8 cellular contexts compared by ENCODE assay signal in the genomic region with DNA sequence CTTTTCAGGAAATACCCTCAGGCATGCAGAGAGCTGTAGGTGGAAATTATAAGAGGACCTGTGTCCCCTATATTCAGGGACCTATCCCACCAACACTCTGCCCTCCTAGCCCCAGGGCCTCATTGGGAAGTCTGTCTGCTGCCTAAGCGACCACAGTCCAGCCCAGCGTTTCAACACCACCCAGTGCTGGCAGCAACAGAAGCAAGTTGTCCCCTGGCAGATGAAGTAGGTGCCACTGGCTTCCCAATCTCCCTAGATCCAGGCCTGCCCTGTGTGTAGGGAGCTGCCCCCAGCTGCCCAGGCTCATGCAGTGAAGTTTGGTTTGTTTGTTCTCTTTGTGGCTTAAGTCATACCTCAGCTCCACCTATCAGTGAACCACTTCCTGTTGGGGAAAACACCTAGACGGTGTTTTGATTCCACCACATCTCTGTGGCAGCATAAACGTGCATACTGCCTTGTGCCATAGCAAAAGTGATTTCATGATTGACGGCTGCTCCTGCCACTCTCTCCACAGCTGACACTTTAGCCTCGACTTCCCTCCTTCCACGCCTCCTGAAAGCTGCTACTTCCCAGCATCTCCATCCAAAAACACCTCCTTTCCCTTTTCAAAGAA. TPM values are rescaled to one million over a fixed set of nuclear protein-coding genes. Genes with fewer than 3 reads are reported as not detected.
DNase-seq lines count a peak whose midpoint lies in the region; ATAC-seq, FAIRE-seq and TF ChIP-seq lines count a peak whose summit lies in the region.

No MANE protein-coding gene starts in this region.

- no peak for TF ChIP-seq CTCF in endothelial cell of umbilical vein (IDR thresholded peaks at IDR 0.05; ENCODE audit: extremely low read depth in 1 of 2, insufficient read depth in 1 of 2, low read depth in 1 of 2, low read length in 2 of 2)

- no TSS peak for BruUV-seq in endothelial cell of umbilical vein (replicated peaks; lab: Mats Ljungman, UMichigan)

- no peaks in the 10 kb centered on the region for H3K9me1 ChIP-seq in endothelial cell of umbilical vein (replicated peaks; ENCODE audit: control insufficient read depth, extremely low read depth, insufficient read depth, low read length)

- no peaks in the 10 kb centered on the region for H3K79me2 ChIP-seq in endothelial cell of umbilical vein (ENCODE audit: control insufficient read depth, insufficient read depth, low read length)

- H3K9me3 ChIP-seq in endothelial cell of umbilical vein (replicated peaks; ENCODE audit: control insufficient read depth, insufficient read depth, low read length): no peaks in the 10 kb centered on the region

- POLR2A ChIA-PET in endothelial cell of umbilical vein (lab: Charles Lee): no interaction called here

- no peak for TF ChIP-seq POLR2A in endothelial cell of umbilical vein (IDR thresholded peaks at IDR 0.05; ENCODE audit: low read depth, low read length)

- no peak overlapping the region for H3K4me2 ChIP-seq in endothelial cell of umbilical vein (ENCODE audit: insufficient read depth, low read length)

- no peaks in the 10 kb centered on the region for H4K20me1 ChIP-seq in endothelial cell of umbilical vein (replicated peaks; ENCODE audit: control insufficient read depth, extremely low read depth, insufficient read depth, low read length)

- no peak overlapping the region for H3K4me3 ChIP-seq in endothelial cell of umbilical vein (replicated peaks in 1 of 3; ENCODE audit: insufficient read depth in 1 of 3, low read depth in 1 of 3, low read length in 3 of 3)

- dilution Hi-C loops in endothelial cell of umbilical vein (cut with MboI; ENCODE audit: extremely low pct_ligation_motif_present, low sequenced_read_pairs): no loop called here

- no peaks in the 10 kb centered on the region for H3K36me3 ChIP-seq in endothelial cell of umbilical vein (ENCODE audit: control insufficient read depth in 2 of 2, extremely low read depth in 1 of 2, insufficient read depth in 2 of 2, low read length in 2 of 2)

- no peaks in the 10 kb centered on the region for H3K27me3 ChIP-seq in endothelial cell of umbilical vein (ENCODE audit: control insufficient read depth in 2 of 2, insufficient read depth in 2 of 2, low read length in 2 of 2)

- peak; percentile 100 for ATAC-seq in GM21515 (IDR thresholded peaks at IDR 0.05; ENCODE audit: unreplicated experiment)

- no peak overlapping the region for H3K9ac ChIP-seq in endothelial cell of umbilical vein (replicated peaks; ENCODE audit: extremely low read depth, insufficient read depth, low read length)

- intact Hi-C loops in endothelial cell of umbilical vein (cut with micrococcal nuclease): no loop called here

- H2AFZ ChIP-seq in endothelial cell of umbilical vein (ENCODE audit: low read depth, low read length): peak overlapping the region; percentile 6

- FAIRE-seq in endothelial cell of umbilical vein (lab: Jason Lieb, UNC): no peak

- H3K4me1 ChIP-seq in endothelial cell of umbilical vein (ENCODE audit: control insufficient read depth, extremely low read depth, insufficient read depth, low read length): peaks cover 7% of the 10 kb centered on the region

- CTCF ChIA-PET in endothelial cell of umbilical vein (lab: Charles Lee): interaction anchor here (1.3 to 4.1 kb wide), 2 partner anchors 14 to 120 kb away, joined by 3 to 12 read pairs; a partner anchor contains a TSS

- no peak overlapping the region for H3K27ac ChIP-seq in endothelial cell of umbilical vein (ENCODE audit: insufficient read depth, low read depth, low read length)

- DNase-seq in DMS53 (lab: John Stamatoyannopoulos, UW) (peak; percentile 97), HPDE6-E6E7 (ENCODE audit: extremely low spot score) (peak; percentile 83), endothelial cell of umbilical vein (ENCODE audit: low read depth, low spot score) (no peak), EL (no peak), D341Med (ENCODE audit: low spot score) (no peak)
- DNase-seq in activated CD4-positive, alpha-beta T cell treated with anti-CD3 and anti-CD28 coated beads for 48 hours: peak; percentile 71
- peak; percentile 43 to 48 for DNase-seq in stimulated activated CD8-positive, alpha-beta memory T cell treated with anti-CD3 and anti-CD28 coated beads, Interleukin-15, amount 100 ng/mL, for 48 hours (ENCODE audit: low read depth in 2 of 2)

TF ChIP-seq in endothelial cell of umbilical vein, 7 proteins besides CTCF, POLR2A, EP300 and RAD21:
- no peak for TF ChIP-seq EZH2 (IDR thresholded peaks at IDR 0.05; ENCODE audit: borderline replicate concordance, low read depth, low read length, severe bottlenecking)
- TF ChIP-seq FOS (IDR thresholded peaks at IDR 0.05; ENCODE audit: borderline replicate concordance, insufficient read depth, low read length): no peak
- TF ChIP-seq, protein P1, sequence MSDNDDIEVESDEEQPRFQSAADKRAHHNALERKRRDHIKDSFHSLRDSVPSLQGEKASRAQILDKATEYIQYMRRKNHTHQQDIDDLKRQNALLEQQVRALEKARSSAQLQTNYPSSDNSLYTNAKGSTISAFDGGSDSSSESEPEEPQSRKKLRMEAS (IDR thresholded peaks at IDR 0.05; ENCODE audit: insufficient read depth, insufficient read length): no peak
- TF ChIP-seq MYC (IDR thresholded peaks at IDR 0.05; ENCODE audit: low read depth, low read length): no peak

RNA-seq across cellular contexts. Expression of a gene that starts 8.1 kb away (rescaled TPM):
- not detected in 2 replicates for total RNA-seq in endothelial cell of umbilical vein
- polyA plus RNA-seq in endothelial cell of umbilical vein: not detected in 2 replicates
- polyA plus RNA-seq in endothelial cell of umbilical vein (2011; cell fraction: cytosol; rRNA removed): 0.06 TPM in 1 of 2 replicates, not detected in the other
- 0.15 TPM in 1 of 2 replicates, not detected in the other for polyA plus RNA-seq in endothelial cell of umbilical vein (2011; cell fraction: nucleus; rRNA removed)
- not detected in 2 replicates for polyA plus RNA-seq in endothelial cell of umbilical vein (2012)
- not detected in 2 replicates for polyA minus RNA-seq in endothelial cell of umbilical vein
- polyA minus RNA-seq in endothelial cell of umbilical vein (2011; cell fraction: cytosol; rRNA and poly(A)+ RNA removed): not detected
- not detected in 2 replicates for polyA minus RNA-seq in endothelial cell of umbilical vein (2011; cell fraction: nucleus; rRNA and poly(A)+ RNA removed)

RNA-seq across cellular contexts. Expression of a gene that starts 14.9 kb away (rescaled TPM):
- total RNA-seq in endothelial cell of umbilical vein: 40.8 and 41.4 TPM in 2 replicates
- polyA plus RNA-seq in endothelial cell of umbilical vein: 28.7 and 32.2 TPM in 2 replicates
- 10.4 and 11.7 TPM in 2 replicates for polyA plus RNA-seq in endothelial cell of umbilical vein (2011; cell fraction: cytosol; rRNA removed)
- 180 and 221 TPM in 2 replicates for polyA plus RNA-seq in endothelial cell of umbilical vein (2011; cell fraction: nucleus; rRNA removed)
- 17.2 and 17.9 TPM in 2 replicates for polyA plus RNA-seq in endothelial cell of umbilical vein (2012)
- polyA minus RNA-seq in endothelial cell of umbilical vein: 55.8 and 65.6 TPM in 2 replicates
- 10.2 TPM for polyA minus RNA-seq in endothelial cell of umbilical vein (2011; cell fraction: cytosol; rRNA and poly(A)+ RNA removed)
- 53.6 and 69.5 TPM in 2 replicates for polyA minus RNA-seq in endothelial cell of umbilical vein (2011; cell fraction: nucleus; rRNA and poly(A)+ RNA removed)

RNA-seq across cellular contexts. Expression of a gene that starts 27.0 kb away (rescaled TPM):
- total RNA-seq in endothelial cell of umbilical vein: 60.4 and 64.6 TPM in 2 replicates
- polyA plus RNA-seq in endothelial cell of umbilical vein: 63.2 and 65.1 TPM in 2 replicates
- 45.4 and 65.7 TPM in 2 replicates for polyA plus RNA-seq in endothelial cell of umbilical vein (2011; cell fraction: cytosol; rRNA removed)
- polyA plus RNA-seq in endothelial cell of umbilical vein (2011; cell fraction: nucleus; rRNA removed): 61.1 and 61.5 TPM in 2 replicates
- polyA plus RNA-seq in endothelial cell of umbilical vein (2012): 39.0 and 48.2 TPM in 2 replicates
- polyA minus RNA-seq in endothelial cell of umbilical vein: 41.6 and 52.4 TPM in 2 replicates
- polyA minus RNA-seq in endothelial cell of umbilical vein (2011; cell fraction: cytosol; rRNA and poly(A)+ RNA removed): 21.9 TPM
- 13.0 and 13.3 TPM in 2 replicates for polyA minus RNA-seq in endothelial cell of umbilical vein (2011; cell fraction: nucleus; rRNA and poly(A)+ RNA removed)

RNA-seq across cellular contexts. Expression of a gene that starts 44.0 kb away (rescaled TPM):
- not detected in 2 replicates for total RNA-seq in endothelial cell of umbilical vein
- 0.03 and 0.06 TPM in 2 replicates for polyA plus RNA-seq in endothelial cell of umbilical vein
- 0.13 TPM in 1 of 2 replicates, not detected in the other for polyA plus RNA-seq in endothelial cell of umbilical vein (2011; cell fraction: cytosol; rRNA removed)
- polyA plus RNA-seq in endothelial cell of umbilical vein (2011; cell fraction: nucleus; rRNA removed): 0.06 TPM in 1 of 2 replicates, not detected in the other
- polyA plus RNA-seq in endothelial cell of umbilical vein (2012): not detected in 2 replicates
- polyA minus RNA-seq in endothelial cell of umbilical vein: not detected in 2 replicates
- polyA minus RNA-seq in endothelial cell of umbilical vein (2011; cell fraction: cytosol; rRNA and poly(A)+ RNA removed): not detected
- polyA minus RNA-seq in endothelial cell of umbilical vein (2011; cell fraction: nucleus; rRNA and poly(A)+ RNA removed): not detected in 2 replicates

Comparison
In these comparisons a context has a peak if more than half of its experiments do, and no peak if none do; other contexts are left out.
1. DNase-seq: peak in DMS53 (single experiment), HPDE6-E6E7 (single experiment), activated CD4-positive, alpha-beta T cell treated with anti-CD3 and anti-CD28 coated beads for 48 hours (single experiment) and stimulated activated CD8-positive, alpha-beta memory T cell treated with anti-CD3 and anti-CD28 coated beads, Interleukin-15, amount 100 ng/mL, for 48 hours (2 of 2); none in endothelial cell of umbilical vein (single experiment), EL (single experiment) and D341Med (single experiment).